ENCODE assay signal across 8 cellular contexts in genomic region chr5:157548513-157549282, GRCh38. TPM values are rescaled to one million over a fixed set of nuclear protein-coding genes. Genes with fewer than 3 reads are reported as not detected.
A peak's percentile ranks its signal among the peaks of the same experiment; 100 is the strongest.
DNase-seq lines count a peak whose midpoint lies in the region; ATAC-seq and TF ChIP-seq lines count a peak whose summit lies in the region.

No MANE protein-coding gene starts in this region.

- no peak for DNase-seq in activated CD8-positive, alpha-beta memory T cell treated with anti-CD3 and anti-CD28 coated beads, Interleukin-2, amount 10 ng/mL, durations not matched to agents 7 days and 5 days
- no peak for DNase-seq in activated CD8-positive, alpha-beta memory T cell treated with anti-CD3 and anti-CD28 coated beads, Interleukin-2, amount 50 U/mL, for 4 hours
- no peak for DNase-seq in T-helper 17 cell
- DNase-seq in foreskin fibroblast, result peak; percentile 62 to 74
- no peak for DNase-seq in thoracic aorta (ENCODE audit: low spot score)
- no peak for DNase-seq in KG1 (lab: John Stamatoyannopoulos, UW)
- no peak for DNase-seq in testis

- H3K27ac ChIP-seq in thoracic aorta (peak overlapping the region; percentile 27 to 65), testis (no peak overlapping the region)

- ATAC-seq in activated CD8-positive, alpha-beta memory T cell treated with anti-CD3 and anti-CD28 coated beads, Interleukin-2, amount 10 ng/mL, durations not matched to agents 7 days and 5 days, result no peak
- ATAC-seq in T-helper 17 cell (no peak), thoracic aorta (ENCODE audit: insufficient number of reproducible peaks, low FRiP score, low read depth) (peak; percentile 68), GM19324 (IDR thresholded peaks at IDR 0.05; ENCODE audit: low FRiP score, unreplicated experiment) (no peak)

- no peaks in the 10 kb centered on the region for H3K27me3 ChIP-seq in thoracic aorta (replicated peaks; ENCODE audit: insufficient read depth)
- H3K27me3 ChIP-seq in testis, result no peaks in the 10 kb centered on the region

- H3K4me3 ChIP-seq in foreskin fibroblast (ENCODE audit: low read depth in 1 of 2, low read length in 2 of 2) (peak overlapping the region; percentile 8 to 18), thoracic aorta (no peak overlapping the region), testis (no peak overlapping the region)

- peaks cover 77% of the 10 kb centered on the region for H3K36me3 Mint-ChIP-seq in activated CD8-positive, alpha-beta memory T cell treated with anti-CD3 and anti-CD28 coated beads, Interleukin-2, amount 10 ng/mL, durations not matched to agents 7 days and 5 days
- H3K36me3 Mint-ChIP-seq in T-helper 17 cell (ENCODE audit: low read depth), result peaks cover 18% of the 10 kb centered on the region

- no peak for TF ChIP-seq POLR2A in testis (IDR thresholded peaks at IDR 0.05)

- intact Hi-C loops in testis (cut with DNase I; ENCODE audit: low total_unique reads), result no loop called here

- 88 to 95% methylated on average over 4 of the region's 4 CpGs for WGBS in testis, 2 donors

- CTCF ChIA-PET in activated CD8-positive, alpha-beta memory T cell treated with anti-CD3 and anti-CD28 coated beads, Interleukin-2, amount 10 ng/mL, durations not matched to agents 7 days and 5 days (lab: Charles Lee), result interaction anchor here (0.7 kb wide), 1 partner anchor 170 kb away, joined by 3 read pairs; no protein-coding TSS in a partner anchor

- H3K36me3 ChIP-seq in thoracic aorta, result no peaks in the 10 kb centered on the region
- no peaks in the 10 kb centered on the region for H3K36me3 ChIP-seq in testis (ENCODE audit: low read depth, missing control alignments)

- peak overlapping the region; percentile 50 for H3K4me3 Mint-ChIP-seq in activated CD8-positive, alpha-beta memory T cell treated with anti-CD3 and anti-CD28 coated beads, Interleukin-2, amount 10 ng/mL, durations not matched to agents 7 days and 5 days
- H3K4me3 Mint-ChIP-seq in T-helper 17 cell, result peak overlapping the region; percentile 85

- no peaks in the 10 kb centered on the region for H3K9me3 ChIP-seq in T-helper 17 cell (ENCODE audit: control insufficient read depth, low read length, poor library complexity, severe bottlenecking)
- H3K9me3 ChIP-seq in thoracic aorta, result no peaks in the 10 kb centered on the region
- H3K9me3 ChIP-seq in testis, result no peaks in the 10 kb centered on the region

- H3K27ac Mint-ChIP-seq in activated CD8-positive, alpha-beta memory T cell treated with anti-CD3 and anti-CD28 coated beads, Interleukin-2, amount 10 ng/mL, durations not matched to agents 7 days and 5 days, result peak overlapping the region; percentile 95
- peak overlapping the region; percentile 98 for H3K27ac Mint-ChIP-seq in T-helper 17 cell

- H3K4me1 ChIP-seq in thoracic aorta (ENCODE audit: control insufficient read depth in 1 of 2, low read depth in 2 of 2) (peaks cover 33 to 69% of the 10 kb centered on the region in 2 donors), testis (no peaks in the 10 kb centered on the region)

- no peak for TF ChIP-seq CTCF in foreskin fibroblast (IDR thresholded peaks at IDR 0.05; ENCODE audit: low read depth, low read length)
- no peak for TF ChIP-seq CTCF in thoracic aorta (IDR thresholded peaks at IDR 0.05)
- no peak for TF ChIP-seq CTCF in testis (IDR thresholded peaks at IDR 0.05)

- H3K9me3 Mint-ChIP-seq in activated CD8-positive, alpha-beta memory T cell treated with anti-CD3 and anti-CD28 coated beads, Interleukin-2, amount 10 ng/mL, durations not matched to agents 7 days and 5 days (ENCODE audit: low read depth), result no peaks in the 10 kb centered on the region

- peaks cover 89% of the 10 kb centered on the region for H3K4me1 Mint-ChIP-seq in activated CD8-positive, alpha-beta memory T cell treated with anti-CD3 and anti-CD28 coated beads, Interleukin-2, amount 10 ng/mL, durations not matched to agents 7 days and 5 days
- H3K4me1 Mint-ChIP-seq in T-helper 17 cell, result peaks cover 72% of the 10 kb centered on the region

- no peaks in the 10 kb centered on the region for H3K27me3 Mint-ChIP-seq in activated CD8-positive, alpha-beta memory T cell treated with anti-CD3 and anti-CD28 coated beads, Interleukin-2, amount 10 ng/mL, durations not matched to agents 7 days and 5 days
- no peaks in the 10 kb centered on the region for H3K27me3 Mint-ChIP-seq in T-helper 17 cell

RNA-seq across cellular contexts. Expression of gene ADAM19, which starts 26.9 kb away (rescaled TPM):
- total RNA-seq in activated CD8-positive, alpha-beta memory T cell treated with anti-CD3 and anti-CD28 coated beads, Interleukin-2, amount 10 ng/mL, durations not matched to agents 7 days and 5 days, result 100 to 1,000 TPM; 219 to 341 TPM
- total RNA-seq in T-helper 17 cell, result 100 to 1,000 TPM; 130 to 140 TPM
- total RNA-seq in thoracic aorta, result 10 to 100 TPM in 1 of 2 donors, 1 to 10 TPM in 1; 9.9 to 46.1 TPM
- 1 to 10 TPM; 4.5 to 4.9 TPM for total RNA-seq in testis
- polyA plus RNA-seq in testis (ENCODE audit: insufficient read depth, low read depth, low replicate concordance), result 3.1 TPM

Comparison
In these comparisons a context has a peak if more than half of its experiments do, and no peak if none do; other contexts are left out.
1. DNase-seq: peak in foreskin fibroblast (2 of 2); none in activated CD8-positive, alpha-beta memory T cell treated with anti-CD3 and anti-CD28 coated beads, Interleukin-2, amount 10 ng/mL, durations not matched to agents 7 days and 5 days (single experiment), activated CD8-positive, alpha-beta memory T cell treated with anti-CD3 and anti-CD28 coated beads, Interleukin-2, amount 50 U/mL, for 4 hours (single experiment), T-helper 17 cell (0 of 3), thoracic aorta (single experiment), KG1 (single experiment) and testis (single experiment).
2. H3K4me3 ChIP-seq: peak in foreskin fibroblast (2 of 2); none in thoracic aorta (single experiment) and testis (0 of 2).
3. H3K27ac ChIP-seq: peak in thoracic aorta (2 of 2); none in testis (0 of 2).